Comparison of ENCODE assay signal across 9 cellular contexts in the genomic region with DNA sequence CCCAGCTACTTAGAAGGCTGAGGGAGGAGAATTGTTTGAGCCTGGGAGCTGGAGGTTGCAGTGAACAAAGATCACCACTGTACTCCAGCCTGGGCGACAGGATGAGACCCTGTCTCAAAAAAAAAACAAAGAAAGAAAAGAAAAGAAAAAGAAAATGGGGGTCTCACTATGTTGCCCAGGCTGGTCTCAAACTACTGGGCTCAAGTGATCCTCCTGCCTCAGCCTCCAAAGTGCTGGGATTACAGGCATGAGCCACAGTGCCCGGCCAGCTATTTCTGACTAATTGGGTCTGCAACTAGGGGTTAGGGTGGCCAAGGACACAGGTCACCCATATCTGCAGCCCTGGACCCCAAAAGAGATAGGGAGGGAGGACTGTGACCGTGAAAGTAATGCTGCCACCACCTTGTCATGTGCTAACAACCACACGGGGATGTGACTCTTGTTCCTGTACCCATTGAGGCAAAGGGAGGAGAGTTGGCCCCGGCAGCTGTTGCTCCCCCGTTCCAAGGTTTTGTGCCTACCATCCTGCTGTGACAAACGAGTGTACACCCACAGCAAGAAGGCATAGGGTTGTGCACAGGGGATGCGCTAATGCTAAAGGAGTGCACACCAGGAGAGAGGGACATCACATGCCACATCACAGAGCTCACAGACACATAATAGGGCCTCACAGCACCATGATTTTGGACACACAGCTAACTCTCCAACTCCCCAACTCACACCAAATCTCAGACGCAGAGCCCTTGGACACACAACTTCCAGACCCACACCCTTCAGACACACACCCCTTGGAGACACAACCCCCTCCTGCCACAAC. TPM values are rescaled to one million over a fixed set of nuclear protein-coding genes. Genes with fewer than 3 reads are reported as not detected.
A peak's percentile ranks its signal among the peaks of the same experiment; 100 is the strongest.
DNase-seq lines count a peak whose midpoint lies in the region; ATAC-seq and TF ChIP-seq lines count a peak whose summit lies in the region.
"Had no signal": no experiment of that assay in that cellular context is flagged by ENCODE, and none has a peak within 500 bp of the region (broad histone marks: within the 10 kb centered on the region; RNA-seq: fewer than 3 reads in every experiment).

No MANE protein-coding gene starts in this region.

- H3F3A ChIP-seq in PC-9 (ENCODE audit: insufficient read depth, low read depth) = peaks cover 9% of the 10 kb centered on the region; the same call in 1 of the 2 replicates

- H3K27me3 ChIP-seq in heart right ventricle = no peaks in the 10 kb centered on the region
- no peaks in the 10 kb centered on the region for H3K27me3 ChIP-seq in PC-9 (ENCODE audit: insufficient read depth, low read depth)
- H3K27me3 ChIP-seq in iPS DF 6.9 (ENCODE audit: control insufficient read depth, insufficient read depth, low read length) = peaks cover 4% of the 10 kb centered on the region; the same call in 1 of the 2 replicates
- no peaks in the 10 kb centered on the region for H3K27me3 ChIP-seq in thymus (ENCODE audit: control insufficient read depth, insufficient read depth)
- H3K27me3 ChIP-seq: body of pancreas had no signal

- DNase-seq in heart right ventricle = no peak
- DNase-seq in left ventricle myocardium superior = no peak
- DNase-seq in PC-9 = no peak
- no peak for DNase-seq in iPS DF 6.9 (ENCODE audit: low read depth, low spot score)
- no peak for DNase-seq in UCSD-AML1 (lab: John Stamatoyannopoulos, UW; ENCODE audit: unreplicated experiment)
- DNase-seq in substantia nigra (lab: John Stamatoyannopoulos, UW) = no peak

- H3K9me2 ChIP-seq in PC-9 (ENCODE audit: insufficient read depth) = no peaks in the 10 kb centered on the region

- no peak for TF ChIP-seq POLR2A in GM18505 (IDR thresholded peaks at IDR 0.05; ENCODE audit: borderline replicate concordance, extremely low read depth, insufficient read depth, insufficient read length)

- intact Hi-C loops in heart right ventricle (cut with DNase I) = no loop called here
- intact Hi-C loops in left ventricle myocardium superior (cut with micrococcal nuclease) = no loop called here
- intact Hi-C loops in PC-9 (cut with micrococcal nuclease; ENCODE audit: unreplicated experiment) = no loop called here

- no peaks in the 10 kb centered on the region for H4K20me1 ChIP-seq in PC-9 (ENCODE audit: insufficient read depth)

- peaks cover 0 to 31% (median 10%) of the 10 kb centered on the region in 9 donors for H3K4me1 ChIP-seq in heart right ventricle
- H3K4me1 ChIP-seq in PC-9 (replicated peaks; ENCODE audit: insufficient read depth) = peaks cover 9% of the 10 kb centered on the region
- H3K4me1 ChIP-seq in iPS DF 6.9 (ENCODE audit: control insufficient read depth, insufficient read depth, low read length) = 0 out of 2 replicates have a peak, but pooled peaks cover 5% of the 10 kb centered on the region
- peaks cover 5% of the 10 kb centered on the region for H3K4me1 ChIP-seq in thymus (ENCODE audit: control insufficient read depth, insufficient read depth, low read length)

- H3K79me2 ChIP-seq in PC-9 (ENCODE audit: low read depth) = no peaks in the 10 kb centered on the region

- TF ChIP-seq CTCF in heart right ventricle (IDR thresholded peaks at IDR 0.05) (no peak), PC-9 (conservative IDR thresholded peaks at IDR 0.05) (no peak)

- H3K4me3 ChIP-seq in heart right ventricle (peak overlapping the region in 7 of 10 donors; percentile 16 to 48 (median 42)), PC-9 (no peak overlapping the region), iPS DF 6.9 (ENCODE audit: low read length) (peak overlapping the region; percentile 14; the same call in 1 of the 2 replicates), thymus (ENCODE audit: low read length) (peak overlapping the region; percentile 8)
- H3K4me3 ChIP-seq: body of pancreas had no signal

- no TSS peak for BruUV-seq in PC-9 (replicated peaks; lab: Mats Ljungman, UMichigan)

- no peaks in the 10 kb centered on the region for H3K36me3 ChIP-seq in heart right ventricle
- no peaks in the 10 kb centered on the region for H3K36me3 ChIP-seq in PC-9 (ENCODE audit: low read depth)
- no peaks in the 10 kb centered on the region for H3K36me3 ChIP-seq in iPS DF 6.9 (ENCODE audit: control insufficient read depth, insufficient read depth, low read length)
- peaks cover 3% of the 10 kb centered on the region for H3K36me3 ChIP-seq in thymus (ENCODE audit: control insufficient read depth, insufficient read depth)

- ATAC-seq in heart right ventricle = no peak
- ATAC-seq in left ventricle myocardium superior = no peak
- no peak for ATAC-seq in GM18505 (IDR thresholded peaks at IDR 0.05; ENCODE audit: unreplicated experiment)

- H2AFZ ChIP-seq in PC-9 = no peak overlapping the region

- H3K27ac ChIP-seq in heart right ventricle (no peak overlapping the region), PC-9 (no peak overlapping the region), iPS DF 6.9 (ENCODE audit: low read length) (no peak overlapping the region), thymus (ENCODE audit: low read depth) (no peak overlapping the region), substantia nigra (ENCODE audit: low read depth, low read length, poor library complexity, severe bottlenecking) (no peak overlapping the region)
- H3K27ac ChIP-seq: body of pancreas had no signal

- POLR2A ChIA-PET in PC-9 (lab: Charles Lee; ENCODE audit: unreplicated experiment) = interaction anchor here (0.6 kb wide), 2 partner anchors 487 to 1029 kb away, joined by 3 to 10 read pairs; no protein-coding TSS in a partner anchor

- 81 to 87% methylated on average over 9 of the region's 9 CpGs for WGBS in heart right ventricle, 2 donors
- WGBS in iPS DF 6.9 (ENCODE audit: insufficient coverage, insufficient read length) = no CpG with 5 or more reads among the region's 9 CpGs
- 92% methylated on average over 9 of the region's 9 CpGs for WGBS in thymus

- CTCF ChIA-PET in PC-9 (lab: Charles Lee) = no interaction called here

- H3K4me2 ChIP-seq in PC-9 = peak overlapping the region; percentile 61

- H3K9me3 ChIP-seq in heart right ventricle = no peaks in the 10 kb centered on the region
- no peaks in the 10 kb centered on the region for H3K9me3 ChIP-seq in PC-9 (ENCODE audit: insufficient read depth, low read depth)
- no peaks in the 10 kb centered on the region for H3K9me3 ChIP-seq in iPS DF 6.9 (ENCODE audit: control insufficient read depth, insufficient read depth, low read length)
- H3K9me3 ChIP-seq in thymus (ENCODE audit: control insufficient read depth) = no peaks in the 10 kb centered on the region
- H3K9me3 ChIP-seq: body of pancreas had no signal

RNA-seq across cellular contexts. Expression of a gene that starts 0.6 kb away (rescaled TPM):
- total RNA-seq in heart right ventricle = under 1 TPM in 7 of 10 donors, not detected in 3; 0.34 to 0.99 (median 0.54) TPM
- polyA plus RNA-seq in heart right ventricle = 1 to 10 TPM in 1 of 2 donors, under 1 TPM in 1; 0.41 to 2.3 TPM
- not detected for total RNA-seq in left ventricle myocardium superior
- total RNA-seq in PC-9 (2021) = 1.8 and 3.9 TPM in 2 replicates
- polyA plus RNA-seq in thymus = 2.1 TPM
- total RNA-seq: body of pancreas had no signal

RNA-seq across cellular contexts. Expression of a gene that starts 22.5 kb away (rescaled TPM):
- 10 to 100 TPM; 21.1 to 33.2 (median 25.0) TPM for total RNA-seq in heart right ventricle
- 10 to 100 TPM; 22.0 to 27.9 TPM for polyA plus RNA-seq in heart right ventricle
- 16.4 TPM for total RNA-seq in left ventricle myocardium superior
- total RNA-seq in PC-9 (2021) = 23.1 and 24.9 TPM in 2 replicates
- polyA plus RNA-seq in thymus = 23.8 TPM

RNA-seq across cellular contexts. Expression of a gene that starts 22.6 kb away (rescaled TPM):
- 10 to 100 TPM; 30.6 to 42.6 (median 35.8) TPM for total RNA-seq in heart right ventricle
- 100 to 1,000 TPM in 1 of 2 donors, 10 to 100 TPM in 1; 87.6 to 109 TPM for polyA plus RNA-seq in heart right ventricle
- total RNA-seq in left ventricle myocardium superior = 38.4 TPM
- 132 and 161 TPM in 2 replicates for total RNA-seq in PC-9 (2021)
- polyA plus RNA-seq in thymus = 136 TPM

RNA-seq across cellular contexts. Expression of a gene that starts 31.2 kb away (rescaled TPM):
- total RNA-seq in heart right ventricle (10 to 100 TPM; 11.4 to 27.9 (median 18.6) TPM), left ventricle myocardium superior (24.7 TPM), PC-9 (2021) (41.1 and 53.6 TPM in 2 replicates)
- polyA plus RNA-seq in heart right ventricle (10 to 100 TPM; 24.2 to 24.4 TPM), thymus (33.0 TPM)

RNA-seq across cellular contexts. Expression of a gene that starts 33.8 kb away (rescaled TPM):
- total RNA-seq in heart right ventricle (1 to 10 TPM; 3.2 to 8.5 (median 5.1) TPM), left ventricle myocardium superior (5.5 TPM), PC-9 (2021) (25.7 and 28.7 TPM in 2 replicates)
- polyA plus RNA-seq in heart right ventricle (10 to 100 TPM in 1 of 2 donors, 1 to 10 TPM in 1; 9.3 to 23.4 TPM), thymus (20.1 TPM)
